18 cellular contexts compared by ENCODE assay signal in the genomic region with DNA sequence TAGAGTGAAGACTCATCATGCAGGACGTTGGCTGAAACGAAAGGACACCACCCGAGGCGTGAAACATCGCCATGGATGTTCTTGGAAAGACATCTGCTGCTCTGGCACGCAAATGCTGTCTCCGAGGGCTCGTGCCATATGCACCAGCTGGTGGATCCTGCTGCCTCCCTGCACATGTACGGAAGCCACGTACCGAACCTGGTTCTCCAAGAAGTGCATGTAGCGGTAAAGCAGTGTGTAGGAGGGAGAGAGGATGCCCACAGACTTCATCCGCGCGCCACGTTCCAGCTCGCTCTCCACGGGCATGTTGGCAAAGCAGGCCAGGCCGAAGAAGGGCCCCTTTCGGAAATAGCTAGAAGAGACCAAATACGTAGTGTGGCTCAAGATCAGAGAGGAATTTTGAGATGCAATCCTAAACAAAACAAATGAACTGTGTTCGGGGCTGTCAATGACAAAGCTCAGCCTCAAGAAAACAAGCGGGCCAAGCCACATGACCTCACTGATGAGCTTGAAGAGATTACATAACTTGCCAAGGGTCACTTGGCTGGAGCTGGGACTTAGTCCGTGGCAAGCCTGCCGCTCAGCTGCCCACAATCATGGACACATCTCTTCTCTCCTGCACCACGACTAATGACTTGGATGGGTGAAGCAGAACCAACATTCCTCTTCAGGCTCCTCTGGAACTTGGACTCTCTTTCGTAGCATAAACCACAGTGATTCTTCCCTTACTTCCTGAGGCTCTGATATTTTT. TPM values are rescaled to one million over a fixed set of nuclear protein-coding genes. Genes with fewer than 3 reads are reported as not detected.
DNase-seq lines count a peak whose midpoint lies in the region; ATAC-seq and TF ChIP-seq lines count a peak whose summit lies in the region.
"Had no signal": no experiment of that assay in that cellular context is flagged by ENCODE, and none has a peak within 500 bp of the region (broad histone marks: within the 10 kb centered on the region; RNA-seq: fewer than 3 reads in every experiment).

No MANE protein-coding gene starts in this region.

- WGBS in lung, 2 donors = 81 to 89% methylated on average over 27 of the region's 27 CpGs

- peak overlapping the region; percentile 30 for H3K4me3 Mint-ChIP-seq in endothelial cell (ENCODE audit: unreplicated experiment)

- no peak overlapping the region for H3K4me3 ChIP-seq in lung
- H3K4me3 ChIP-seq in skeletal muscle tissue (ENCODE audit: low read length in 3 of 3) = peak overlapping the region in 2 of 3 donors; percentile 25 to 45
- H3K4me3 ChIP-seq: MG63, PC-9, tibial nerve had no signal

- H3K4me1 ChIP-seq in lung (ENCODE audit: control insufficient read depth in 2 of 2, insufficient read depth in 2 of 2, low read length in 2 of 2) (no peaks in the 10 kb centered on the region), skeletal muscle tissue (ENCODE audit: control insufficient read depth in 3 of 3, insufficient read depth in 3 of 3, low read length in 3 of 3) (peaks cover 7 to 15% (median 9%) of the 10 kb centered on the region in 3 donors)

- H3K36me3 ChIP-seq in lung (ENCODE audit: control insufficient read depth in 2 of 2, insufficient read depth in 2 of 2, low read length in 2 of 2) = peaks cover 10 to 14% of the 10 kb centered on the region in 2 donors
- H3K36me3 ChIP-seq in skeletal muscle tissue (ENCODE audit: control insufficient read depth in 3 of 3, insufficient read depth in 3 of 3, low read length in 3 of 3) = peaks cover 9 to 31% (median 21%) of the 10 kb centered on the region in 3 donors
- H3K36me3 ChIP-seq: MG63 had no signal

- H3K4me1 Mint-ChIP-seq in endothelial cell (ENCODE audit: unreplicated experiment) = peaks cover 23% of the 10 kb centered on the region

- H3K27me3 Mint-ChIP-seq in endothelial cell (ENCODE audit: unreplicated experiment) = no peaks in the 10 kb centered on the region

- H3K9me3 ChIP-seq in lung (ENCODE audit: control insufficient read depth in 2 of 2, insufficient read depth in 1 of 2, low read length in 1 of 2) (no peaks in the 10 kb centered on the region), skeletal muscle tissue (ENCODE audit: control insufficient read depth in 3 of 3, low read length in 3 of 3) (no peaks in the 10 kb centered on the region)
- H3K9me3 ChIP-seq: MG63, tibial nerve had no signal

- peak; percentile 27 for ATAC-seq in lung (ENCODE audit: insufficient read depth, low FRiP score)
- ATAC-seq in GM21825 (IDR thresholded peaks at IDR 0.05; ENCODE audit: unreplicated experiment) = no peak
- ATAC-seq: activated CD4-positive, CD25-positive, alpha-beta regulatory T cell treated with anti-CD3 and anti-CD28 coated beads, Interleukin-2, amount 50 U/mL, for 24 hours had no signal

- no peak overlapping the region for H3K9ac ChIP-seq in skeletal muscle tissue (ENCODE audit: low read depth in 1 of 3, low read length in 3 of 3)

- H3K9me3 Mint-ChIP-seq in endothelial cell (ENCODE audit: unreplicated experiment) = no peaks in the 10 kb centered on the region

- H3K27me3 ChIP-seq in lung (ENCODE audit: control insufficient read depth, insufficient read depth) (no peaks in the 10 kb centered on the region), skeletal muscle tissue (ENCODE audit: control insufficient read depth in 3 of 3, insufficient read depth in 3 of 3, low read length in 3 of 3) (no peaks in the 10 kb centered on the region)
- H3K27me3 ChIP-seq: MG63, tibial nerve had no signal

- H3K36me3 Mint-ChIP-seq in endothelial cell (ENCODE audit: low read depth, unreplicated experiment) = peaks cover 25% of the 10 kb centered on the region

- DNase-seq in amygdala (lab: John Stamatoyannopoulos, UW) = peak in 31 of 56 donors; percentile 20 to 67 (median 43)
- no peak for DNase-seq in endothelial cell (ENCODE audit: low spot score)
- no peak for DNase-seq in lung (ENCODE audit: low spot score)
- DNase-seq in activated T-cell treated with anti-CD3 and anti-CD28 coated beads, Interleukin-2, amount 50 U/mL, for 1 hour = no peak
- no peak for DNase-seq in NCI-H2227 treated with DMSO at 0.1 percent for 48 hours (lab: John Stamatoyannopoulos, UW)
- DNase-seq in COLO829 (ENCODE audit: low spot score) = no peak
- DNase-seq: activated effector memory CD4-positive, alpha-beta T cell treated with Interleukin-2 at 50 U/mL for 16 hours; AML-193; Calu3; erythroblast; MG63; NCI-H187 treated with DMSO at 0.1 percent for 48 hours had no signal

- peak overlapping the region; percentile 33 for H3K27ac Mint-ChIP-seq in endothelial cell (ENCODE audit: unreplicated experiment)

- H3K27ac ChIP-seq in lung (ENCODE audit: low read depth in 1 of 2, low read length in 1 of 2) = peak overlapping the region in 1 of 2 donors; percentile 5
- no peak overlapping the region for H3K27ac ChIP-seq in skeletal muscle tissue (ENCODE audit: low read depth, low read length)
- H3K27ac ChIP-seq: PC-9, tibial nerve had no signal

- TF ChIP-seq CTCF in endothelial cell (IDR thresholded peaks at IDR 0.05; ENCODE audit: unreplicated experiment) (no peak), lung (IDR thresholded peaks at IDR 0.05; ENCODE audit: control extremely low read depth, extremely low read depth) (no peak)

RNA-seq across cellular contexts. Expression of a gene that starts 16.5 kb away (rescaled TPM):
- total RNA-seq in endothelial cell (ENCODE audit: unreplicated experiment) (77.0 TPM), lung (10 to 100 TPM; 24.1 to 43.3 TPM), skeletal muscle tissue (11.5 TPM)
- polyA plus RNA-seq in lung = 1 to 10 TPM; 5.1 to 8.2 TPM

RNA-seq across cellular contexts. Expression of a gene that starts 22.7 kb away (rescaled TPM):
- total RNA-seq in endothelial cell (ENCODE audit: unreplicated experiment) = 0.33 TPM
- total RNA-seq in lung = not detected
- not detected for polyA plus RNA-seq in lung
- total RNA-seq in skeletal muscle tissue = not detected
- total RNA-seq: Calu3, kidney epithelial cell, PC-9, tibial nerve had no signal

RNA-seq across cellular contexts. Expression of a gene that starts 52.7 kb away (rescaled TPM):
- total RNA-seq in endothelial cell (ENCODE audit: unreplicated experiment) = 130 TPM
- total RNA-seq in lung = 100 to 1,000 TPM in 1 of 2 donors, 10 to 100 TPM in 1; 96.8 to 109 TPM
- polyA plus RNA-seq in lung = 100 to 1,000 TPM; 162 to 263 TPM
- total RNA-seq in skeletal muscle tissue = 101 TPM

Comparison
In these comparisons a context has a peak if more than half of its experiments do, and no peak if none do; other contexts are left out.
1. DNase-seq: peak in amygdala (31 of 56); none in endothelial cell (single experiment), lung (single experiment), activated T-cell treated with anti-CD3 and anti-CD28 coated beads, Interleukin-2, amount 50 U/mL, for 1 hour (single experiment), NCI-H2227 treated with DMSO at 0.1 percent for 48 hours (single experiment) and COLO829 (single experiment).